Comparison of ENCODE assay signal across 21 cellular contexts in genomic region chr21:39041815-39042214, GRCh38.
"Had no signal": no experiment of that assay in that cellular context is flagged by ENCODE, and none has a peak within 500 bp of the region (broad histone marks: within the 10 kb centered on the region; RNA-seq: fewer than 3 reads in every experiment).

No MANE protein-coding gene starts in this region.

- DNase-seq: activated CD4-positive, alpha-beta T cell treated with anti-CD3 and anti-CD28 coated beads for 1 hour; activated CD4-positive, alpha-beta T cell treated with anti-CD3 and anti-CD28 coated beads, Interleukin-2, amount 50 U/mL, for 1 hour; activated CD8-positive, alpha-beta T cell treated with anti-CD3 and anti-CD28 coated beads, Interleukin-2, amount 10 ng/mL, durations not matched to agents 7 days and 5 days; activated T-cell treated with anti-CD3 and anti-CD28 coated beads, Interleukin-2, amount 50 U/mL, for 1 hour; cortex of kidney; immature natural killer cell; kidney glomerular epithelial cell; mesendoderm; naive thymus-derived CD4-positive, alpha-beta T cell; right cardiac atrium; stimulated activated CD4-positive, alpha-beta T cell treated with anti-CD3 and anti-CD28 coated beads, Interleukin-2, amount 100 ng/mL, for 24 hours; stomach; T-helper 1 cell had no signal

- H3K9me3 Mint-ChIP-seq: activated naive CD4-positive, alpha-beta T cell treated with anti-CD3 and anti-CD28 coated beads, Interleukin-2, amount 50 U/mL, for 72 hours; central memory CD8-positive, alpha-beta T cell; immature natural killer cell; stimulated activated memory B cell treated with anti-CD40 and anti-IgM and Interleukin-4, amounts not matched to agents 10 μg/mL and 1 μg/mL and 100 μg/mL, for 72 hours had no signal

- H3K27me3 Mint-ChIP-seq: progenitor cell of endocrine pancreas had no signal

- H3K4me3 ChIP-seq: hepatocyte, skin epidermis, stomach, suprapubic skin, tibial nerve had no signal

- ATAC-seq: activated CD8-positive, alpha-beta T cell treated with anti-CD3 and anti-CD28 coated beads, Interleukin-2, amount 10 ng/mL, durations not matched to agents 7 days and 5 days; activated naive CD4-positive, alpha-beta T cell treated with anti-CD3 and anti-CD28 coated beads, Interleukin-2, amount 50 U/mL, for 72 hours; naive thymus-derived CD4-positive, alpha-beta T cell; right cardiac atrium; stimulated activated memory B cell treated with anti-CD40 and anti-IgM and Interleukin-4, amounts not matched to agents 10 μg/mL and 1 μg/mL and 100 μg/mL, for 72 hours had no signal

- H2AFZ ChIP-seq: hepatocyte had no signal

- H3K36me3 Mint-ChIP-seq: activated naive CD4-positive, alpha-beta T cell treated with anti-CD3 and anti-CD28 coated beads, Interleukin-2, amount 50 U/mL, for 72 hours; immature natural killer cell; naive thymus-derived CD4-positive, alpha-beta T cell; stimulated activated memory B cell treated with anti-CD40 and anti-IgM and Interleukin-4, amounts not matched to agents 10 μg/mL and 1 μg/mL and 100 μg/mL, for 72 hours had no signal

- H3K27me3 ChIP-seq: hepatocyte, stomach, suprapubic skin, tibial nerve had no signal

- H3K4me3 Mint-ChIP-seq: activated CD8-positive, alpha-beta T cell treated with anti-CD3 and anti-CD28 coated beads, Interleukin-2, amount 10 ng/mL, durations not matched to agents 7 days and 5 days; central memory CD8-positive, alpha-beta T cell; immature natural killer cell; naive thymus-derived CD4-positive, alpha-beta T cell; stimulated activated memory B cell treated with anti-CD40 and anti-IgM and Interleukin-4, amounts not matched to agents 10 μg/mL and 1 μg/mL and 100 μg/mL, for 72 hours had no signal

- H3K27ac Mint-ChIP-seq: activated CD8-positive, alpha-beta T cell treated with anti-CD3 and anti-CD28 coated beads, Interleukin-2, amount 10 ng/mL, durations not matched to agents 7 days and 5 days; activated naive CD4-positive, alpha-beta T cell treated with anti-CD3 and anti-CD28 coated beads, Interleukin-2, amount 50 U/mL, for 72 hours; naive thymus-derived CD4-positive, alpha-beta T cell; progenitor cell of endocrine pancreas; stimulated activated memory B cell treated with anti-CD40 and anti-IgM and Interleukin-4, amounts not matched to agents 10 μg/mL and 1 μg/mL and 100 μg/mL, for 72 hours had no signal

- H3K4me2 ChIP-seq: hepatocyte had no signal

- H3K4me1 ChIP-seq: stomach, suprapubic skin had no signal

- H3K36me3 ChIP-seq: stomach, suprapubic skin, tibial nerve had no signal

- H3K27ac ChIP-seq: hepatocyte, suprapubic skin, tibial nerve had no signal

- H3K4me1 Mint-ChIP-seq: central memory CD8-positive, alpha-beta T cell; stimulated activated memory B cell treated with anti-CD40 and anti-IgM and Interleukin-4, amounts not matched to agents 10 μg/mL and 1 μg/mL and 100 μg/mL, for 72 hours had no signal

- H3K9me3 ChIP-seq: stomach, suprapubic skin, tibial nerve had no signal
